In the genomic region with DNA sequence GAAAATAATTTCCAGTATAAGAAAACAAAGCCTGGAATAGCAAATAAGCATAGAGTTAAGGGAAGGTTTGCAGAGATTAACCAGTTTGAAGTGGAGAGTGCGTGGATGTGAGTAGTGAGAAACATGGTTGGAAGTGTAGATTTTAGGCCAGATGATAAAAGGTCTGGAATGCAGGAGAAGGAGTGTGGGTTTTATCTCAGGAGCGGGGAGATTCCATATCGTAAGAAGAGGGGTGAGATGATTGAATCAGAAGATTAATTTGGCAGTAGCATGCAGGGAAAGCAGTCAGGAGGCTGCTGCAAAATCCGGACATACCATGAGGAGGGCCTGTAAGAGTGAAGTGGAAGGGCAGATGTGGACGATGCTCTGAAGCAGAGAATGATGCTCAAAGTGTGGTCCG, we compare ENCODE assay signal across 1 cellular context.
TF ChIP-seq lines count a peak whose summit lies in the region.

No MANE protein-coding gene starts in this region.

TF ChIP-seq in HepG2, 621 proteins besides CTCF, POLR2A, EP300 and RAD21:
- no peak for TF ChIP-seq IKZF1 (IDR thresholded peaks at IDR 0.05)
- TF ChIP-seq, protein P1, sequence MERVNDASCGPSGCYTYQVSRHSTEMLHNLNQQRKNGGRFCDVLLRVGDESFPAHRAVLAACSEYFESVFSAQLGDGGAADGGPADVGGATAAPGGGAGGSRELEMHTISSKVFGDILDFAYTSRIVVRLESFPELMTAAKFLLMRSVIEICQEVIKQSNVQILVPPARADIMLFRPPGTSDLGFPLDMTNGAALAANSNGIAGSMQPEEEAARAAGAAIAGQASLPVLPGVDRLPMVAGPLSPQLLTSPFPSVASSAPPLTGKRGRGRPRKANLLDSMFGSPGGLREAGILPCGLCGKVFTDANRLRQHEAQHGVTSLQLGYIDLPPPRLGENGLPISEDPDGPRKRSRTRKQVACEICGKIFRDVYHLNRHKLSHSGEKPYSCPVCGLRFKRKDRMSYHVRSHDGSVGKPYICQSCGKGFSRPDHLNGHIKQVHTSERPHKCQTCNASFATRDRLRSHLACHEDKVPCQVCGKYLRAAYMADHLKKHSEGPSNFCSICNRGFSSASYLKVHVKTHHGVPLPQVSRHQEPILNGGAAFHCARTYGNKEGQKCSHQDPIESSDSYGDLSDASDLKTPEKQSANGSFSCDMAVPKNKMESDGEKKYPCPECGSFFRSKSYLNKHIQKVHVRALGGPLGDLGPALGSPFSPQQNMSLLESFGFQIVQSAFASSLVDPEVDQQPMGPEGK (CRISPR knock-in tag; IDR thresholded peaks at IDR 0.05): no peak
- no peak for TF ChIP-seq E2F2 (CRISPR knock-in tag; IDR thresholded peaks at IDR 0.05; ENCODE audit: borderline replicate concordance)
- TF ChIP-seq NR0B2 (CRISPR knock-in tag; IDR thresholded peaks at IDR 0.05): no peak
- no peak for TF ChIP-seq SOX6 (IDR thresholded peaks at IDR 0.05)
- TF ChIP-seq SOX6 (CRISPR knock-in tag; IDR thresholded peaks at IDR 0.05): no peak
- TF ChIP-seq ATF7-NPFF (CRISPR knock-in tag; IDR thresholded peaks at IDR 0.05; ENCODE audit: low read depth): no peak
- TF ChIP-seq ATRX (CRISPR knock-in tag; IDR thresholded peaks at IDR 0.05; ENCODE audit: borderline replicate concordance): no peak
- no peak for TF ChIP-seq ZNF564 (CRISPR knock-in tag; IDR thresholded peaks at IDR 0.05)
- no peak for TF ChIP-seq ZNF775 (CRISPR knock-in tag; IDR thresholded peaks at IDR 0.05; ENCODE audit: borderline replicate concordance)
- TF ChIP-seq FOSL1 (CRISPR knock-in tag; IDR thresholded peaks at IDR 0.05; ENCODE audit: borderline replicate concordance): no peak
- TF ChIP-seq ZFY (CRISPR knock-in tag; IDR thresholded peaks at IDR 0.05): no peak
- no peak for TF ChIP-seq HIVEP1 (CRISPR knock-in tag; IDR thresholded peaks at IDR 0.05)
- no peak for TF ChIP-seq ZNF660 (CRISPR knock-in tag; IDR thresholded peaks at IDR 0.05; ENCODE audit: borderline replicate concordance, low read depth)
- no peak for TF ChIP-seq HNF1B (CRISPR knock-in tag; IDR thresholded peaks at IDR 0.05)
- no peak for TF ChIP-seq REPIN1 (CRISPR knock-in tag; IDR thresholded peaks at IDR 0.05; ENCODE audit: borderline replicate concordance, low read depth)
- TF ChIP-seq ZKSCAN1 (IDR thresholded peaks at IDR 0.05; ENCODE audit: low read length): no peak
